Comparison of ENCODE assay signal across 9 cellular contexts in the genomic region with DNA sequence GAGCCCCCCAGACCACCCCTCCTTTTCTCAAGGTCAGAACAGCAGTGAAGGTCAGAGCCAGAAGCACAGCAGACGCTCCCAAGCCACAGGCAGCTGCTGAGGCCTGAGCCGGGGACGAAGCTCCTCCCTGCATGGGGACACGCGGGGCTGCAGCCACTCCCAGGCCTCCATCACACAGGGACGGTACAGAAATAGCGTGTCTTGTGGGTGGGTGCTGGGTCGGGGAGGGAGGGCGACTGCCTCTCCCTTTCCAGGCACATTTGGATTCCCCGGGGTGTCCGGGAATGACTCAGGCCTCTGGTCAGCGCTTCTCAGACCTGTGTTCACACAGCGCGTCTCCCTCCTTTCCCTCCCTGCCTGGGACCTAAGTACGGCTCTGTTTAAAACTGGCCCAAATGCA. TPM values are rescaled to one million over a fixed set of nuclear protein-coding genes. Genes with fewer than 3 reads are reported as not detected.
DNase-seq lines count a peak whose midpoint lies in the region; ATAC-seq, FAIRE-seq and TF ChIP-seq lines count a peak whose summit lies in the region.
"Had no signal": no experiment of that assay in that cellular context is flagged by ENCODE, and none has a peak within 500 bp of the region (broad histone marks: within the 10 kb centered on the region; RNA-seq: fewer than 3 reads in every experiment).

No MANE protein-coding gene starts in this region.

- peak; percentile 28 for DNase-seq in DMS79 (lab: John Stamatoyannopoulos, UW)
- DNase-seq in KBM-7 = peak; percentile 18
- DNase-seq in K562 (ENCODE audit: extremely low read depth in 1 of 4, low spot score in 3 of 4) = peak; percentile 52 to 71 (median 58)
- peak; percentile 87 for DNase-seq in kidney tubule cell (ENCODE audit: low spot score)
- peak; percentile 80 for DNase-seq in thoracic aorta (ENCODE audit: low spot score)
- DNase-seq in activated T-helper 2 cell treated with anti-CD3 and anti-CD28 coated beads, Interferon-gamma antibody, Interleukin-2, Interleukin-4, amounts not matched to agents 10 μg/mL and 5 μg/mL and 100 μg/mL, durations not matched to agents 14 hours and 24 hours and 36 hours (ENCODE audit: low spot score) = no peak
- DNase-seq in activated T-helper 1 cell treated with anti-CD3 and anti-CD28 coated beads, Interleukin-12 subunit alpha, Interleukin-12 subunit beta, Interleukin-2, Interleukin-4 antibody, amounts not matched to agents 30 ng/mL and 10 ng/mL and 1 ng/mL, durations not matched to agents 14 hours and 24 hours and 36 hours (ENCODE audit: low spot score) = no peak
- no peak for DNase-seq in NCI-H1930 (lab: John Stamatoyannopoulos, UW)

- no peak for TF ChIP-seq EP300 in K562 (IDR thresholded peaks at IDR 0.05; ENCODE audit: low read length)

- H3K4me2 ChIP-seq in K562 (ENCODE audit: insufficient read depth, low read length) = peak overlapping the region; percentile 18; the same call in 1 of the 2 replicates

- CTCF ChIA-PET in K562 (lab: Yijun Ruan, JAX; ENCODE audit: low intra/inter-chr PET ratio) = no interaction called here

- TF ChIP-seq RAD21 in K562 (CRISPR knock-in tag; conservative IDR thresholded peaks at IDR 0.05 in 1 of 2, IDR thresholded peaks at IDR 0.05 in 1 of 2) = no peak

- H3K36me3 ChIP-seq in K562 (ENCODE audit: control insufficient read depth, insufficient read depth, low read length) = no peaks in the 10 kb centered on the region
- no peaks in the 10 kb centered on the region for H3K36me3 ChIP-seq in thoracic aorta

- H3K4me3 Mint-ChIP-seq in activated T-helper 2 cell treated with anti-CD3 and anti-CD28 coated beads, Interferon-gamma antibody, Interleukin-2, Interleukin-4, amounts not matched to agents 10 μg/mL and 5 μg/mL and 100 μg/mL, durations not matched to agents 14 hours and 24 hours and 36 hours (ENCODE audit: low read depth) = no peak overlapping the region
- no peak overlapping the region for H3K4me3 Mint-ChIP-seq in activated T-helper 1 cell treated with anti-CD3 and anti-CD28 coated beads, Interleukin-12 subunit alpha, Interleukin-12 subunit beta, Interleukin-2, Interleukin-4 antibody, amounts not matched to agents 30 ng/mL and 10 ng/mL and 1 ng/mL, durations not matched to agents 14 hours and 24 hours and 36 hours

- H4K20me1 ChIP-seq in K562 (replicated peaks; ENCODE audit: control insufficient read depth, insufficient read depth, low read length) = no peaks in the 10 kb centered on the region

- peak overlapping the region; percentile 4; the same call in 1 of the 2 replicates for H2AFZ ChIP-seq in K562 (ENCODE audit: low read depth, low read length)

- no TSS peak for BruUV-seq in K562 (replicated peaks; lab: Mats Ljungman, UMichigan)

- TF ChIP-seq POLR2A in K562 (conservative IDR thresholded peaks at IDR 0.05) = no peak

- in situ Hi-C loops in KBM-7 (cut with MboI; ENCODE audit: low pct_unique_long_range_greater_than_20kb, low sequenced_read_pairs) = no loop called here
- in situ Hi-C loops in K562 (cut with MboI) = no loop called here

- WGBS in K562 (ENCODE audit: insufficient coverage, low coverage, missing lambda C conversion rate) = 13% methylated on average over 3 of the region's 15 CpGs

- peak; percentile 72 for FAIRE-seq in K562 (lab: Jason Lieb, UNC)
- FAIRE-seq: endometrium had no signal

- POLR2A ChIA-PET in K562 (lab: Yijun Ruan, JAX) = interaction anchor here (0.6 kb wide), 1 partner anchor 9 kb away, joined by 3 read pairs; no protein-coding TSS in a partner anchor

- H3K27ac ChIP-seq in K562 (ENCODE audit: extremely low read depth, low read depth, low read length) (peak overlapping the region; percentile 48; the same call in 1 of the 3 replicates), thoracic aorta (peak overlapping the region in 1 of 2 donors; percentile 66)

- H3K27me3 ChIP-seq in K562 (ENCODE audit: control insufficient read depth in 2 of 2, insufficient read depth in 2 of 2, low read length in 2 of 2) = no peaks in the 10 kb centered on the region
- no peaks in the 10 kb centered on the region for H3K27me3 ChIP-seq in thoracic aorta (replicated peaks; ENCODE audit: insufficient read depth)

- H3K9me3 ChIP-seq in K562 (replicated peaks; ENCODE audit: control insufficient read depth, insufficient read depth, low read depth, low read length) (no peaks in the 10 kb centered on the region), thoracic aorta (no peaks in the 10 kb centered on the region)

- H3K4me1 Mint-ChIP-seq in activated T-helper 2 cell treated with anti-CD3 and anti-CD28 coated beads, Interferon-gamma antibody, Interleukin-2, Interleukin-4, amounts not matched to agents 10 μg/mL and 5 μg/mL and 100 μg/mL, durations not matched to agents 14 hours and 24 hours and 36 hours (ENCODE audit: low read depth) = peaks cover 1% of the 10 kb centered on the region
- H3K4me1 Mint-ChIP-seq in activated T-helper 1 cell treated with anti-CD3 and anti-CD28 coated beads, Interleukin-12 subunit alpha, Interleukin-12 subunit beta, Interleukin-2, Interleukin-4 antibody, amounts not matched to agents 30 ng/mL and 10 ng/mL and 1 ng/mL, durations not matched to agents 14 hours and 24 hours and 36 hours (ENCODE audit: low read depth) = peaks cover 22% of the 10 kb centered on the region

- H3K9me1 ChIP-seq in K562 (ENCODE audit: control insufficient read depth, insufficient read depth, low read length) = no peaks in the 10 kb centered on the region

- H3K79me2 ChIP-seq in K562 (ENCODE audit: control insufficient read depth, insufficient read depth, low read length) = peaks cover 40% of the 10 kb centered on the region

- no peaks in the 10 kb centered on the region for H3K27me3 Mint-ChIP-seq in activated T-helper 2 cell treated with anti-CD3 and anti-CD28 coated beads, Interferon-gamma antibody, Interleukin-2, Interleukin-4, amounts not matched to agents 10 μg/mL and 5 μg/mL and 100 μg/mL, durations not matched to agents 14 hours and 24 hours and 36 hours (ENCODE audit: low read depth)
- no peaks in the 10 kb centered on the region for H3K27me3 Mint-ChIP-seq in activated T-helper 1 cell treated with anti-CD3 and anti-CD28 coated beads, Interleukin-12 subunit alpha, Interleukin-12 subunit beta, Interleukin-2, Interleukin-4 antibody, amounts not matched to agents 30 ng/mL and 10 ng/mL and 1 ng/mL, durations not matched to agents 14 hours and 24 hours and 36 hours (ENCODE audit: insufficient read depth)

- peaks cover 2% of the 10 kb centered on the region for H3K9me3 Mint-ChIP-seq in activated T-helper 2 cell treated with anti-CD3 and anti-CD28 coated beads, Interferon-gamma antibody, Interleukin-2, Interleukin-4, amounts not matched to agents 10 μg/mL and 5 μg/mL and 100 μg/mL, durations not matched to agents 14 hours and 24 hours and 36 hours
- peaks cover 2% of the 10 kb centered on the region for H3K9me3 Mint-ChIP-seq in activated T-helper 1 cell treated with anti-CD3 and anti-CD28 coated beads, Interleukin-12 subunit alpha, Interleukin-12 subunit beta, Interleukin-2, Interleukin-4 antibody, amounts not matched to agents 30 ng/mL and 10 ng/mL and 1 ng/mL, durations not matched to agents 14 hours and 24 hours and 36 hours

- TF ChIP-seq CTCF in K562 (IDR thresholded peaks at IDR 0.05 in 2 of 3, conservative IDR thresholded peaks at IDR 0.05 in 1 of 3; ENCODE audit: insufficient read depth in 2 of 3, low read depth in 1 of 3, low read length in 3 of 3) = no peak
- TF ChIP-seq CTCF in thoracic aorta (IDR thresholded peaks at IDR 0.05) = no peak

- ATAC-seq in K562 (peak; percentile 87), thoracic aorta (ENCODE audit: insufficient number of reproducible peaks, low FRiP score, low read depth) (peak; percentile 90)

- peak overlapping the region in 1 of 2 experiments; percentile 74; a peak in 1 of 4 replicates for H3K9ac ChIP-seq in K562 (ENCODE audit: insufficient read depth in 1 of 2, low read depth in 2 of 2, low read length in 2 of 2)

- intact Hi-C loops in K562 (cut with micrococcal nuclease) = no loop called here
- intact Hi-C loops in activated T-helper 2 cell treated with anti-CD3 and anti-CD28 coated beads, Interferon-gamma antibody, Interleukin-2, Interleukin-4, amounts not matched to agents 10 μg/mL and 5 μg/mL and 100 μg/mL, durations not matched to agents 14 hours and 24 hours and 36 hours (cut with micrococcal nuclease) = no loop called here
- intact Hi-C loops in activated T-helper 1 cell treated with anti-CD3 and anti-CD28 coated beads, Interleukin-12 subunit alpha, Interleukin-12 subunit beta, Interleukin-2, Interleukin-4 antibody, amounts not matched to agents 30 ng/mL and 10 ng/mL and 1 ng/mL, durations not matched to agents 14 hours and 24 hours and 36 hours (cut with micrococcal nuclease) = no loop called here

- no peak overlapping the region for H3K27ac Mint-ChIP-seq in activated T-helper 2 cell treated with anti-CD3 and anti-CD28 coated beads, Interferon-gamma antibody, Interleukin-2, Interleukin-4, amounts not matched to agents 10 μg/mL and 5 μg/mL and 100 μg/mL, durations not matched to agents 14 hours and 24 hours and 36 hours
- no peak overlapping the region for H3K27ac Mint-ChIP-seq in activated T-helper 1 cell treated with anti-CD3 and anti-CD28 coated beads, Interleukin-12 subunit alpha, Interleukin-12 subunit beta, Interleukin-2, Interleukin-4 antibody, amounts not matched to agents 30 ng/mL and 10 ng/mL and 1 ng/mL, durations not matched to agents 14 hours and 24 hours and 36 hours

- H3K4me1 ChIP-seq in K562 (replicated peaks in 1 of 2; ENCODE audit: control insufficient read depth in 2 of 2, insufficient read depth in 2 of 2, low read length in 2 of 2) = peaks cover 0 to 38% of the 10 kb centered on the region in 2 experiments; a peak in 2 of 5 replicates
- H3K4me1 ChIP-seq in thoracic aorta (ENCODE audit: control insufficient read depth in 1 of 2, low read depth in 2 of 2) = peaks cover 12 to 23% of the 10 kb centered on the region in 2 donors

- no peak overlapping the region for H3K4me3 ChIP-seq in K562
- H3K4me3 ChIP-seq in thoracic aorta = peak overlapping the region; percentile 10

- H3K36me3 Mint-ChIP-seq in activated T-helper 2 cell treated with anti-CD3 and anti-CD28 coated beads, Interferon-gamma antibody, Interleukin-2, Interleukin-4, amounts not matched to agents 10 μg/mL and 5 μg/mL and 100 μg/mL, durations not matched to agents 14 hours and 24 hours and 36 hours (ENCODE audit: low read depth) = peaks cover 4% of the 10 kb centered on the region
- H3K36me3 Mint-ChIP-seq in activated T-helper 1 cell treated with anti-CD3 and anti-CD28 coated beads, Interleukin-12 subunit alpha, Interleukin-12 subunit beta, Interleukin-2, Interleukin-4 antibody, amounts not matched to agents 30 ng/mL and 10 ng/mL and 1 ng/mL, durations not matched to agents 14 hours and 24 hours and 36 hours (ENCODE audit: low read depth) = peaks cover 19% of the 10 kb centered on the region

RNA-seq across cellular contexts. Expression of gene RASA3, which starts 33.2 kb away (rescaled TPM):
- 25.3 and 38.4 TPM in 2 replicates for total RNA-seq in K562 (2011; cell fraction: chromatin; rRNA removed; ENCODE audit: low replicate concordance)
- 14.7 and 16.1 TPM in 2 replicates for total RNA-seq in K562 (2011; cell fraction: nucleolus; rRNA removed)
- 13.4 and 15.3 TPM in 2 replicates for total RNA-seq in K562 (2011; cell fraction: nucleoplasm; rRNA removed)
- 15.3 and 17.8 TPM in 2 replicates for total RNA-seq in K562 (2014; rRNA removed)
- 9.6 and 10.7 TPM in 2 replicates for total RNA-seq in K562 (2014; rRNA removed; fragmentation: Illumina TruSeq; extraction: Trizol)
- 12.9 and 13.7 TPM in 2 replicates for total RNA-seq in K562 (2015; rRNA removed; fragmentation: Illumina TruSeq; extraction: Trizol)
- total RNA-seq in K562 (2021) = 21.4 and 25.3 TPM in 2 replicates
- 14.1 and 14.4 TPM in 2 replicates for polyA plus RNA-seq in K562 (2011; rRNA removed)
- polyA plus RNA-seq in K562 (2011; cell fraction: cytosol; rRNA removed) = 14.1 and 18.5 TPM in 2 replicates
- 16.6 and 21.7 TPM in 2 replicates for polyA plus RNA-seq in K562 (2011; cell fraction: nucleus; rRNA removed)
- polyA plus RNA-seq in K562 (2012) = 17.5 and 23.4 TPM in 2 replicates
- polyA plus RNA-seq in K562 (2014; fragmentation: Illumina TruSeq; extraction: Trizol) = 17.3 and 19.7 TPM in 2 replicates
- 1 to 10 TPM in 1 of 2 experiments, under 1 TPM in 1; 0.72 to 1.2 TPM for polyA plus RNA-seq in K562 (2014; fragmentation: Nextera tagmentation; extraction: Ambion mirVana)
- polyA plus RNA-seq in K562 (2014; rRNA removed) = 19.1 and 21.9 TPM in 2 replicates
- 10.5 and 13.0 TPM in 2 replicates for polyA minus RNA-seq in K562 (2011; rRNA and poly(A)+ RNA removed)
- polyA minus RNA-seq in K562 (2011; cell fraction: cytosol; rRNA and poly(A)+ RNA removed) = 10.9 and 12.9 TPM in 2 replicates
- 6.3 and 8.4 TPM in 2 replicates for polyA minus RNA-seq in K562 (2011; cell fraction: nucleus; rRNA and poly(A)+ RNA removed)
- total RNA-seq in thoracic aorta = 10 to 100 TPM; 38.9 to 48.6 TPM
- total RNA-seq in activated T-helper 2 cell treated with anti-CD3 and anti-CD28 coated beads, Interferon-gamma antibody, Interleukin-2, Interleukin-4, amounts not matched to agents 10 μg/mL and 5 μg/mL and 100 μg/mL, durations not matched to agents 14 hours and 24 hours and 36 hours = 13.7 and 13.9 TPM in 2 replicates
- 22.9 and 23.5 TPM in 2 replicates for total RNA-seq in activated T-helper 1 cell treated with anti-CD3 and anti-CD28 coated beads, Interleukin-12 subunit alpha, Interleukin-12 subunit beta, Interleukin-2, Interleukin-4 antibody, amounts not matched to agents 30 ng/mL and 10 ng/mL and 1 ng/mL, durations not matched to agents 14 hours and 24 hours and 36 hours

Comparison
In these comparisons a context has a peak if more than half of its experiments do, and no peak if none do; other contexts are left out.
1. DNase-seq: peak in DMS79 (single experiment), KBM-7 (single experiment), K562 (4 of 4), kidney tubule cell (single experiment) and thoracic aorta (single experiment); none in activated T-helper 2 cell treated with anti-CD3 and anti-CD28 coated beads, Interferon-gamma antibody, Interleukin-2, Interleukin-4, amounts not matched to agents 10 μg/mL and 5 μg/mL and 100 μg/mL, durations not matched to agents 14 hours and 24 hours and 36 hours (single experiment), activated T-helper 1 cell treated with anti-CD3 and anti-CD28 coated beads, Interleukin-12 subunit alpha, Interleukin-12 subunit beta, Interleukin-2, Interleukin-4 antibody, amounts not matched to agents 30 ng/mL and 10 ng/mL and 1 ng/mL, durations not matched to agents 14 hours and 24 hours and 36 hours (single experiment) and NCI-H1930 (0 of 2).